In the genomic region with DNA sequence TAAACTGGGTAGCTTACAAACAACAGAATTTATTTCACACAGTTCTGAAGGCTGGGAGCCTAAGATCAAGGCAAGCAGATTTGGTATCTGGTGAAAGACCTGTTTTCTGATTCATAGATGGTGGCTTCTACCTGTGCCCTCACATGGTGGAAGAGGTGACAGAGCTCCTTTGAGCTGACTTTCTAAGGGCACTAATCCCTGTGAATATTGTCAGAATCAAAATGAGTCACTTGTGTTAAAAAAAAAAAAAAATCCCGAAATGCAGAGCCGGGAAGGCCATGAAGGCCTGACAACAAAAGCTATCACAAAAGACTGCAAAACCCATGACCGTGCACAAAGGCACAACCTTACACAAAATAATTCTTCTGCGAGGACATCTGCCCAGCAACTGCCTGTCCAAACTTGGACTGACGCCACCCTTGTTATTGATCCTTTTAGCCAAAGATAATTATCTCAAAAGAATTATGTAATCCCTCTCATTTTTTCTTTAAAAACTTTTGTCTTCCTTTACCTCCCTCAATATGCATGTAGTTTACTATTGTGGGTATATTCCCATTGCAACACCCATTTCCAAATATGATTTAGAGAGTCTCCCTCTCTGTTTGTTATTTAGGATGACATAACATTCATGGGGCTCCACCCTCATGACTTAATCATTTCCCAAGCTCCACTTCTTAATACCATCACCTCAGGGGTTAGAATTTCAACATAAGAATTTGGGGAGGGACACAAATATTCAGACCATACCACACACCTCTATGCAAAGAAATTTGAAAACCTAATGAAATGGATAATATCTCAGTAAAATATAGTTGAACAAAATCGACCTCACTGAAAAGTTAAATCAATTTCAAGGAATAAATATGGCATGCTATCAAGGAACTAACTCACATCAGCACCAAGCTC, we compare ENCODE assay signal across 16 cellular contexts. TPM values are rescaled to one million over a fixed set of nuclear protein-coding genes. Genes with fewer than 3 reads are reported as not detected.
DNase-seq lines count a peak whose midpoint lies in the region; ATAC-seq, FAIRE-seq and TF ChIP-seq lines count a peak whose summit lies in the region.
"Had no signal": no experiment of that assay in that cellular context is flagged by ENCODE, and none has a peak within 500 bp of the region (broad histone marks: within the 10 kb centered on the region; RNA-seq: fewer than 3 reads in every experiment).

No MANE protein-coding gene starts in this region.

- 0 out of 2 replicates have a peak, but pooled peaks cover 3% of the 10 kb centered on the region for H3K9me3 ChIP-seq in PC-9 (ENCODE audit: insufficient read depth, low read depth)

- H3F3A ChIP-seq in PC-9 (ENCODE audit: insufficient read depth, low read depth), result peaks cover 23% of the 10 kb centered on the region

- no peaks in the 10 kb centered on the region for H4K20me1 ChIP-seq in PC-9 (ENCODE audit: insufficient read depth)

- no peaks in the 10 kb centered on the region for H3K4me1 Mint-ChIP-seq in type B pancreatic cell (ENCODE audit: unreplicated experiment)
- H3K4me1 Mint-ChIP-seq: activated CD8-positive, alpha-beta memory T cell treated with anti-CD3 and anti-CD28 coated beads, Interleukin-2, amount 10 ng/mL, durations not matched to agents 7 days and 5 days had no signal

- peaks cover 25% of the 10 kb centered on the region for H3K4me1 ChIP-seq in PC-9 (replicated peaks; ENCODE audit: insufficient read depth)

- no peak overlapping the region for H2AFZ ChIP-seq in PC-9

- DNase-seq in SIG-M5 treated with dmso at 0.1 percent for 504 hours (lab: John Stamatoyannopoulos, UW; ENCODE audit: unreplicated experiment) (peak; percentile 30), SIG-M5 (lab: John Stamatoyannopoulos, UW) (no peak), PC-9 (peak; percentile 44 to 86), epithelial cell of prostate (ENCODE audit: low read depth, low spot score) (no peak), type B pancreatic cell (ENCODE audit: extremely low spot score, unreplicated experiment) (no peak), hepatic stellate cell (ENCODE audit: low spot score) (no peak), RCC 7860 (ENCODE audit: low spot score) (no peak)
- DNase-seq: activated CD8-positive, alpha-beta memory T cell treated with anti-CD3 and anti-CD28 coated beads, Interleukin-2, amount 10 ng/mL, durations not matched to agents 7 days and 5 days; amniotic stem cell; effector CD8-positive, alpha-beta T cell; NCI-H1048; nucleus accumbens; T1000 had no signal

- H3K27me3 ChIP-seq in PC-9 (ENCODE audit: insufficient read depth, low read depth), result no peaks in the 10 kb centered on the region

- H3K27ac ChIP-seq in PC-9 (peak overlapping the region; percentile 77), epithelial cell of prostate (peak overlapping the region; percentile 4)

- H3K4me3 ChIP-seq in PC-9, result peak overlapping the region; percentile 40; the same call in 1 of the 2 replicates
- H3K4me3 ChIP-seq: lung had no signal

- ATAC-seq in HG02938 (IDR thresholded peaks at IDR 0.05; ENCODE audit: unreplicated experiment), result no peak
- ATAC-seq: activated CD8-positive, alpha-beta memory T cell treated with anti-CD3 and anti-CD28 coated beads, Interleukin-2, amount 10 ng/mL, durations not matched to agents 7 days and 5 days had no signal

- no peaks in the 10 kb centered on the region for H3K36me3 ChIP-seq in PC-9 (ENCODE audit: low read depth)

- H3K4me3 Mint-ChIP-seq in type B pancreatic cell, result no peak overlapping the region
- H3K4me3 Mint-ChIP-seq: activated CD8-positive, alpha-beta memory T cell treated with anti-CD3 and anti-CD28 coated beads, Interleukin-2, amount 10 ng/mL, durations not matched to agents 7 days and 5 days had no signal

- H3K4me2 ChIP-seq in PC-9, result peak overlapping the region; percentile 68

- TF ChIP-seq CTCF in PC-9 (conservative IDR thresholded peaks at IDR 0.05) (no peak), type B pancreatic cell (conservative IDR thresholded peaks at IDR 0.05) (no peak)

- no peaks in the 10 kb centered on the region for H3K9me3 Mint-ChIP-seq in type B pancreatic cell

- BruUV-seq in PC-9 (replicated peaks; lab: Mats Ljungman, UMichigan), result no TSS peak

- no peaks in the 10 kb centered on the region for H3K36me3 Mint-ChIP-seq in type B pancreatic cell
- H3K36me3 Mint-ChIP-seq: activated CD8-positive, alpha-beta memory T cell treated with anti-CD3 and anti-CD28 coated beads, Interleukin-2, amount 10 ng/mL, durations not matched to agents 7 days and 5 days had no signal

- CTCF ChIA-PET in PC-9 (lab: Charles Lee), result interaction anchor here (0.7 to 1.7 kb wide), 3 partner anchors 10 to 581 kb away, joined by 4 to 7 read pairs (median 5); no protein-coding TSS in a partner anchor

- no peaks in the 10 kb centered on the region for H3K79me2 ChIP-seq in PC-9 (ENCODE audit: low read depth)

- no peak for FAIRE-seq in RCC 7860 (lab: Jason Lieb, UNC)
- FAIRE-seq: urothelium cell line had no signal

- H3K9me2 ChIP-seq in PC-9 (ENCODE audit: insufficient read depth), result no peaks in the 10 kb centered on the region

- H3K27me3 Mint-ChIP-seq in type B pancreatic cell, result no peaks in the 10 kb centered on the region

- POLR2A ChIA-PET in PC-9 (lab: Charles Lee; ENCODE audit: unreplicated experiment), result interaction anchor here (0.6 to 1.7 kb wide), 7 partner anchors 11 to 626 kb away, joined by 3 to 10 read pairs (median 6); no protein-coding TSS in a partner anchor

- intact Hi-C loops in PC-9 (cut with micrococcal nuclease; ENCODE audit: unreplicated experiment), result loop anchor here (1.0 to 5.0 kb wide), 3 partner anchors 10 to 149 kb away; a partner anchor contains a TSS

- peak overlapping the region; percentile 15 for H3K27ac Mint-ChIP-seq in type B pancreatic cell
- H3K27ac Mint-ChIP-seq: activated CD8-positive, alpha-beta memory T cell treated with anti-CD3 and anti-CD28 coated beads, Interleukin-2, amount 10 ng/mL, durations not matched to agents 7 days and 5 days had no signal

RNA-seq across cellular contexts. Expression of a gene that starts 19.8 kb away (rescaled TPM):
- 16.4 and 21.7 TPM in 2 replicates for total RNA-seq in PC-9 (2021)
- 32.8 and 47.2 TPM in 2 replicates for total RNA-seq in type B pancreatic cell (ENCODE audit: low replicate concordance)

Comparison
In these comparisons a context has a peak if more than half of its experiments do, and no peak if none do; other contexts are left out.
1. DNase-seq: peak in SIG-M5 treated with dmso at 0.1 percent for 504 hours (single experiment) and PC-9 (2 of 2); none in SIG-M5 (single experiment), epithelial cell of prostate (single experiment), type B pancreatic cell (single experiment), hepatic stellate cell (single experiment) and RCC 7860 (single experiment).